Comparison of ENCODE assay signal across 8 cellular contexts in genomic region chr9:35658144-35658893, GRCh38. TPM values are rescaled to one million over a fixed set of nuclear protein-coding genes. Genes with fewer than 3 reads are reported as not detected.
DNase-seq lines count a peak whose midpoint lies in the region; ATAC-seq and TF ChIP-seq lines count a peak whose summit lies in the region.

Gene CCDC107 (plus strand): TSS chr9:35658292. CDS start chr9:35658380, 88 bp downstream.

- ATAC-seq in HG02588 (IDR thresholded peaks at IDR 0.05; ENCODE audit: unreplicated experiment) (peak; percentile 68), Right ventricle myocardium inferior (peak; percentile 88)
- peak; percentile 65 for ATAC-seq in activated naive CD8-positive, alpha-beta T cell treated with anti-CD3 and anti-CD28 coated beads, Interleukin-2, amount 10 ng/mL, durations not matched to agents 7 days and 5 days (ENCODE audit: low read depth)

- DNase-seq in NCI-H1048 (lab: John Stamatoyannopoulos, UW) (peak; percentile 50), SW 1271 (lab: John Stamatoyannopoulos, UW) (peak; percentile 23 to 77), Right ventricle myocardium inferior (ENCODE audit: missing footprints) (peak; percentile 93), transverse colon (peak; percentile 88)
- DNase-seq in activated naive CD8-positive, alpha-beta T cell treated with anti-CD3 and anti-CD28 coated beads, Interleukin-2, amount 10 ng/mL, durations not matched to agents 7 days and 5 days, result peak; percentile 93

- 0% methylated on average over 1 to 36 of the region's 65 CpGs for WGBS in transverse colon (ENCODE audit: low coverage in 1 of 2), 2 donors

- peak within 1 kb of the TSS; percentile 96 for H3K4me2 ChIP-seq in parathyroid adenoma (ENCODE audit: low read length)

- H3K36me3 ChIP-seq in parathyroid adenoma (ENCODE audit: control insufficient read depth, insufficient read depth, low read length), result no peaks in the 10 kb centered on the region
- H3K36me3 ChIP-seq in transverse colon, result no peaks in the 10 kb centered on the region

- no peak for TF ChIP-seq EP300 in transverse colon (IDR thresholded peaks at IDR 0.05; ENCODE audit: low read depth)

- intact Hi-C loops in Right ventricle myocardium inferior (cut with DNase I) (loop anchor here (2.0 to 5.0 kb wide), 3 partner anchors 54 to 169 kb away; partner anchors contain the start of genes FAM221B, TESK1 and TMEM8B), transverse colon (cut with DNase I; ENCODE audit: low total_unique reads) (loop anchor here (5.0 kb wide), 1 partner anchor 69 kb away; no protein-coding TSS in a partner anchor)

- H3K27ac Mint-ChIP-seq in activated naive CD8-positive, alpha-beta T cell treated with anti-CD3 and anti-CD28 coated beads, Interleukin-2, amount 10 ng/mL, durations not matched to agents 7 days and 5 days, result peak within 1 kb of the TSS; percentile 98

- POLR2A ChIA-PET in activated naive CD8-positive, alpha-beta T cell treated with anti-CD3 and anti-CD28 coated beads, Interleukin-2, amount 10 ng/mL, durations not matched to agents 7 days and 5 days (lab: Charles Lee), result interaction anchor here (0.7 to 10.6 kb wide), 18 partner anchors 10 to 98 kb away, joined by 3 to 214 read pairs (median 4); partner anchors contain the start of genes CD72, CREB3, GBA2 and RGP1

- TF ChIP-seq POLR2A in transverse colon (IDR thresholded peaks at IDR 0.05), result peak; percentile 89

- no peaks in the 10 kb centered on the region for H3K9me3 Mint-ChIP-seq in activated naive CD8-positive, alpha-beta T cell treated with anti-CD3 and anti-CD28 coated beads, Interleukin-2, amount 10 ng/mL, durations not matched to agents 7 days and 5 days

- in situ Hi-C loops in transverse colon (cut with MboI; ENCODE audit: low pct_ligation_motif_present in 1 of 4, low pct_unique_long_range_greater_than_20kb in 1 of 4, low sequenced_read_pairs in 3 of 4), result loop anchor here in 1 of 4 donors (10.0 kb wide), 1 partner anchor 86 kb away; the partner anchor contains the start of genes GBA2 and RGP1

- H3K9me3 ChIP-seq in parathyroid adenoma (ENCODE audit: control insufficient read depth, low read length) (no peaks in the 10 kb centered on the region), transverse colon (no peaks in the 10 kb centered on the region)

- peak within 1 kb of the TSS; percentile 92 for H3K4me3 Mint-ChIP-seq in activated naive CD8-positive, alpha-beta T cell treated with anti-CD3 and anti-CD28 coated beads, Interleukin-2, amount 10 ng/mL, durations not matched to agents 7 days and 5 days

- H3K27me3 ChIP-seq in parathyroid adenoma (ENCODE audit: control insufficient read depth, insufficient read depth, low read length) (no peaks in the 10 kb centered on the region), transverse colon (no peaks in the 10 kb centered on the region)

- H3K4me1 ChIP-seq in parathyroid adenoma (no peaks in the 10 kb centered on the region), transverse colon (peaks cover 12 to 50% (median 41%) of the 10 kb centered on the region in 4 donors)

- peak within 1 kb of the TSS; percentile 83 for H2AFZ ChIP-seq in parathyroid adenoma

- no peaks in the 10 kb centered on the region for H3K79me2 ChIP-seq in parathyroid adenoma

- peak; percentile 66; the same call in 2 of the 3 replicates for TF ChIP-seq CTCF in GM12872 (IDR thresholded peaks at IDR 0.05; ENCODE audit: insufficient read depth, low read depth, low read length)
- peak; percentile 52 for TF ChIP-seq CTCF in parathyroid adenoma (IDR thresholded peaks at IDR 0.05)
- TF ChIP-seq CTCF in transverse colon (IDR thresholded peaks at IDR 0.05), result peak; percentile 49 to 77 (median 62)

- H3K27ac ChIP-seq in parathyroid adenoma (peak within 1 kb of the TSS; percentile 99), transverse colon (peak within 1 kb of the TSS; percentile 95 to 99 (median 98))

- peaks cover 33% of the 10 kb centered on the region for H3K36me3 Mint-ChIP-seq in activated naive CD8-positive, alpha-beta T cell treated with anti-CD3 and anti-CD28 coated beads, Interleukin-2, amount 10 ng/mL, durations not matched to agents 7 days and 5 days

- H3K27me3 Mint-ChIP-seq in activated naive CD8-positive, alpha-beta T cell treated with anti-CD3 and anti-CD28 coated beads, Interleukin-2, amount 10 ng/mL, durations not matched to agents 7 days and 5 days, result no peaks in the 10 kb centered on the region

- H3K9ac ChIP-seq in parathyroid adenoma, result no peak within 1 kb of the TSS

- H3K4me1 Mint-ChIP-seq in activated naive CD8-positive, alpha-beta T cell treated with anti-CD3 and anti-CD28 coated beads, Interleukin-2, amount 10 ng/mL, durations not matched to agents 7 days and 5 days, result peaks cover 62% of the 10 kb centered on the region

- H3K4me3 ChIP-seq in parathyroid adenoma (ENCODE audit: low read depth, low read length) (peak within 1 kb of the TSS; percentile 92), transverse colon (peak within 1 kb of the TSS; percentile 78 to 94 (median 85))

RNA-seq across cellular contexts. Expression of gene CCDC107, which starts in this region (rescaled TPM):
- 10 to 100 TPM; 32.7 to 36.3 TPM for total RNA-seq in activated naive CD8-positive, alpha-beta T cell treated with anti-CD3 and anti-CD28 coated beads, Interleukin-2, amount 10 ng/mL, durations not matched to agents 7 days and 5 days
- total RNA-seq in Right ventricle myocardium inferior, result 58.6 TPM
- total RNA-seq in transverse colon, result 10 to 100 TPM; 32.0 to 50.1 (median 37.2) TPM

Comparison
In these comparisons a context has a peak if more than half of its experiments do, and no peak if none do; other contexts are left out.
1. Peak in every context shown above with its lines: DNase-seq, ATAC-seq, H3K4me3 ChIP-seq and H3K27ac ChIP-seq.